Comparison of ENCODE assay signal across 17 cellular contexts in genomic region chr5:144144956-144145751, GRCh38. TPM values are rescaled to one million over a fixed set of nuclear protein-coding genes. Genes with fewer than 3 reads are reported as not detected.
DNase-seq lines count a peak whose midpoint lies in the region; TF ChIP-seq lines count a peak whose summit lies in the region.
"Had no signal": no experiment of that assay in that cellular context is flagged by ENCODE, and none has a peak within 500 bp of the region (broad histone marks: within the 10 kb centered on the region; RNA-seq: fewer than 3 reads in every experiment).

No MANE protein-coding gene starts in this region.

- CTCF ChIA-PET in MCF 10A (lab: Yijun Ruan, JAX) = interaction anchor here (0.6 to 3.3 kb wide), 5 partner anchors 9 to 1605 kb away, joined by 3 to 13 read pairs (median 3); no protein-coding TSS in a partner anchor

- no peaks in the 10 kb centered on the region for H3K36me3 ChIP-seq in breast epithelium
- H3K36me3 ChIP-seq in left ventricle myocardium inferior = no peaks in the 10 kb centered on the region
- H3K36me3 ChIP-seq: thyroid gland had no signal

- intact Hi-C loops in MCF 10A (cut with micrococcal nuclease) = loop anchor here (5.0 to 10.0 kb wide), 4 partner anchors 158 to 1140 kb away; no protein-coding TSS in a partner anchor
- intact Hi-C loops in breast epithelium (cut with DNase I; ENCODE audit: low total_unique reads) = no loop called here
- intact Hi-C loops in left ventricle myocardium inferior (cut with micrococcal nuclease) = no loop called here

- H3K27me3 ChIP-seq in breast epithelium = no peaks in the 10 kb centered on the region
- no peaks in the 10 kb centered on the region for H3K27me3 ChIP-seq in left ventricle myocardium inferior (ENCODE audit: low read depth)
- H3K27me3 ChIP-seq: thyroid gland had no signal

- H3K27ac Mint-ChIP-seq in MCF 10A (ENCODE audit: low read depth, unreplicated experiment) (no peak overlapping the region), type B pancreatic cell (peak overlapping the region; percentile 13)
- H3K27ac Mint-ChIP-seq: activated CD8-positive, alpha-beta memory T cell treated with anti-CD3 and anti-CD28 coated beads, Interleukin-2, amount 10 ng/mL, durations not matched to agents 7 days and 5 days; CD4-positive, CD25-positive, alpha-beta regulatory T cell; T-helper 1 cell treated with Interleukin-12 subunit alpha and Interleukin-12 subunit beta and Interleukin-4 antibody, amounts not matched to agents 30 μg/mL and 1 μg/mL, for 36 hours had no signal

- no peaks in the 10 kb centered on the region for H3K9me3 Mint-ChIP-seq in MCF 10A (ENCODE audit: unreplicated experiment)
- no peaks in the 10 kb centered on the region for H3K9me3 Mint-ChIP-seq in type B pancreatic cell
- H3K9me3 Mint-ChIP-seq: CD4-positive, CD25-positive, alpha-beta regulatory T cell; T-helper 1 cell treated with Interleukin-12 subunit alpha and Interleukin-12 subunit beta and Interleukin-4 antibody, amounts not matched to agents 30 μg/mL and 1 μg/mL, for 36 hours had no signal

- TF ChIP-seq POLR2A in breast epithelium (IDR thresholded peaks at IDR 0.05) = no peak

- H3K4me1 ChIP-seq in breast epithelium (no peaks in the 10 kb centered on the region), left ventricle myocardium inferior (peaks cover 36% of the 10 kb centered on the region)
- H3K4me1 ChIP-seq: thyroid gland had no signal

- no peaks in the 10 kb centered on the region for H3K27me3 Mint-ChIP-seq in MCF 10A (ENCODE audit: insufficient read depth, unreplicated experiment)
- H3K27me3 Mint-ChIP-seq in type B pancreatic cell = peaks cover 8% of the 10 kb centered on the region

- H3K4me3 ChIP-seq in breast epithelium = no peak overlapping the region
- H3K4me3 ChIP-seq in left ventricle myocardium inferior = no peak overlapping the region
- H3K4me3 ChIP-seq: thyroid gland had no signal

- H3K27ac ChIP-seq in breast epithelium (no peak overlapping the region), VCaP (peak overlapping the region; percentile 21; the same call in 1 of the 2 replicates), left ventricle myocardium inferior (replicated peaks) (peak overlapping the region; percentile 58)

- H3K4me1 Mint-ChIP-seq in MCF 10A (ENCODE audit: insufficient read depth, unreplicated experiment) = peaks cover 15% of the 10 kb centered on the region
- H3K4me1 Mint-ChIP-seq in type B pancreatic cell (ENCODE audit: unreplicated experiment) = peaks cover 27% of the 10 kb centered on the region
- H3K4me1 Mint-ChIP-seq: activated CD8-positive, alpha-beta memory T cell treated with anti-CD3 and anti-CD28 coated beads, Interleukin-2, amount 10 ng/mL, durations not matched to agents 7 days and 5 days had no signal

- peak; percentile 56 for DNase-seq in MCF 10A (ENCODE audit: unreplicated experiment)
- DNase-seq in breast epithelium (ENCODE audit: low spot score in 2 of 2) = no peak
- no peak for DNase-seq in left ventricle myocardium inferior
- DNase-seq in type B pancreatic cell (ENCODE audit: extremely low spot score, unreplicated experiment) = no peak
- DNase-seq in 8988T = no peak
- no peak for DNase-seq in stimulated activated CD4-positive, alpha-beta T cell treated with anti-CD3 and anti-CD28 coated beads, Interleukin-2, amount 100 ng/mL, for 48 hours
- no peak for DNase-seq in NCI-H1694 (lab: John Stamatoyannopoulos, UW)
- DNase-seq: activated CD4-positive, CD25-positive, alpha-beta regulatory T cell treated with anti-CD3 and anti-CD28 coated beads, Interleukin-2, amount 50 U/mL, for 72 hours; activated CD8-positive, alpha-beta memory T cell treated with anti-CD3 and anti-CD28 coated beads, Interleukin-2, amount 10 ng/mL, durations not matched to agents 7 days and 5 days; CD4-positive, CD25-positive, alpha-beta regulatory T cell; midbrain; SHP77; stimulated activated CD4-positive, alpha-beta T cell treated with anti-CD3 and anti-CD28 coated beads, Interleukin-4, amount 100 ng/mL, for 4 hours; thyroid gland had no signal

- H3K4me3 Mint-ChIP-seq in MCF 10A (ENCODE audit: unreplicated experiment) (no peak overlapping the region), type B pancreatic cell (no peak overlapping the region)
- H3K4me3 Mint-ChIP-seq: activated CD8-positive, alpha-beta memory T cell treated with anti-CD3 and anti-CD28 coated beads, Interleukin-2, amount 10 ng/mL, durations not matched to agents 7 days and 5 days; CD4-positive, CD25-positive, alpha-beta regulatory T cell; T-helper 1 cell treated with Interleukin-12 subunit alpha and Interleukin-12 subunit beta and Interleukin-4 antibody, amounts not matched to agents 30 μg/mL and 1 μg/mL, for 36 hours had no signal

- H3K9me3 ChIP-seq in breast epithelium (no peaks in the 10 kb centered on the region), left ventricle myocardium inferior (replicated peaks) (no peaks in the 10 kb centered on the region)
- H3K9me3 ChIP-seq: thyroid gland had no signal

- H3K36me3 Mint-ChIP-seq in MCF 10A (ENCODE audit: insufficient read depth, unreplicated experiment) (no peaks in the 10 kb centered on the region), type B pancreatic cell (no peaks in the 10 kb centered on the region)
- H3K36me3 Mint-ChIP-seq: activated CD8-positive, alpha-beta memory T cell treated with anti-CD3 and anti-CD28 coated beads, Interleukin-2, amount 10 ng/mL, durations not matched to agents 7 days and 5 days; CD4-positive, CD25-positive, alpha-beta regulatory T cell had no signal

- POLR2A ChIA-PET in MCF 10A (lab: Yijun Ruan, JAX) = interaction anchor here (1.0 kb wide), 3 partner anchors 8 to 223 kb away, joined by 3 to 5 read pairs (median 3); partner anchors contain the start of genes KCTD16 and YIPF5

- BruUV-seq in MCF 10A (replicated peaks; lab: Mats Ljungman, UMichigan) = TSS peak; percentile 85

- TF ChIP-seq CTCF in MCF 10A (IDR thresholded peaks at IDR 0.05; ENCODE audit: unreplicated experiment) (no peak), breast epithelium (IDR thresholded peaks at IDR 0.05) (no peak), VCaP (conservative IDR thresholded peaks at IDR 0.05) (no peak), left ventricle myocardium inferior (IDR thresholded peaks at IDR 0.05; ENCODE audit: borderline replicate concordance) (no peak), type B pancreatic cell (conservative IDR thresholded peaks at IDR 0.05) (no peak)

RNA-seq across cellular contexts. Expression of gene YIPF5, which starts 25.3 kb away (rescaled TPM):
- total RNA-seq in MCF 10A (2022) = 88.7 and 115 TPM in 2 replicates
- 10 to 100 TPM; 30.5 to 50.4 (median 49.9) TPM for total RNA-seq in breast epithelium
- 26.1 TPM for total RNA-seq in left ventricle myocardium inferior
- total RNA-seq in type B pancreatic cell (ENCODE audit: low replicate concordance) = 65.3 and 82.8 TPM in 2 replicates

RNA-seq across cellular contexts. Expression of gene KCTD16, which starts 25.5 kb away (rescaled TPM):
- total RNA-seq in MCF 10A (2022) (0.16 and 0.20 TPM in 2 replicates), breast epithelium (under 1 TPM; under 0.01 to 0.33 (median 0.32) TPM), left ventricle myocardium inferior (0.08 TPM), type B pancreatic cell (ENCODE audit: low replicate concordance) (3.0 and 4.5 TPM in 2 replicates)
- total RNA-seq: CD4-positive, CD25-positive, alpha-beta regulatory T cell; HT-29 had no signal

Comparison
In these comparisons a context has a peak if more than half of its experiments do, and no peak if none do; other contexts are left out.
1. H3K27ac ChIP-seq: peak in VCaP (single experiment) and left ventricle myocardium inferior (single experiment); none in breast epithelium (0 of 2).